Comparison of ENCODE assay signal across 9 cellular contexts in genomic region chr5:159341914-159342313, GRCh38. TPM values are rescaled to one million over a fixed set of nuclear protein-coding genes. Genes with fewer than 3 reads are reported as not detected.
DNase-seq lines count a peak whose midpoint lies in the region; ATAC-seq and TF ChIP-seq lines count a peak whose summit lies in the region.
"Had no signal": no experiment of that assay in that cellular context is flagged by ENCODE, and none has a peak within 500 bp of the region (broad histone marks: within the 10 kb centered on the region; RNA-seq: fewer than 3 reads in every experiment).

No MANE protein-coding gene starts in this region.

- TF ChIP-seq CTCF in AG10803 (conservative IDR thresholded peaks at IDR 0.05; ENCODE audit: low read length) (no peak), cardiac fibroblast (IDR thresholded peaks at IDR 0.05; ENCODE audit: low read depth, low read length) (no peak)

- no peak overlapping the region for H2AFZ ChIP-seq in mesenchymal stem cell (ENCODE audit: low read depth, low read length)

- no peak overlapping the region for H3K9ac ChIP-seq in mesenchymal stem cell (ENCODE audit: low read length)

- H3K23ac ChIP-seq in mesenchymal stem cell (ENCODE audit: low read length in 2 of 2): no peak overlapping the region

- peak overlapping the region; percentile 64 for H3K27ac Mint-ChIP-seq in T-helper 2 cell treated with Interferon-gamma antibody and Interleukin-4, amounts not matched to agents 5 μg/mL and 100 μg/mL, for 36 hours

- peak overlapping the region; percentile 56 for H4K91ac ChIP-seq in mesenchymal stem cell (ENCODE audit: low read length)

- no peak overlapping the region for H2BK12ac ChIP-seq in mesenchymal stem cell (ENCODE audit: low read length in 2 of 2)

- no peak overlapping the region for H2BK15ac ChIP-seq in mesenchymal stem cell (ENCODE audit: low read depth, poor library complexity, severe bottlenecking)

- no peaks in the 10 kb centered on the region for H3K4me1 ChIP-seq in mesenchymal stem cell (ENCODE audit: control insufficient read depth, insufficient read depth, low read depth, low read length)

- H3K4me2 ChIP-seq in mesenchymal stem cell (ENCODE audit: low read length, poor library complexity, severe bottlenecking): no peak overlapping the region

- DNase-seq in AG10803 (ENCODE audit: low read depth): peak; percentile 80
- DNase-seq in HS-27A (ENCODE audit: low read depth): peak; percentile 60
- DNase-seq in T-helper 2 cell treated with Interferon-gamma antibody and Interleukin-4, amounts not matched to agents 5 μg/mL and 100 μg/mL, for 36 hours (ENCODE audit: low spot score): peak; percentile 24
- DNase-seq in cardiac fibroblast (ENCODE audit: low read depth in 2 of 2): peak; percentile 69 to 76
- DNase-seq in mesenchymal stem cell: peak; percentile 77
- no peak for DNase-seq in cerebellum (ENCODE audit: low spot score)

- no peaks in the 10 kb centered on the region for H3K79me1 ChIP-seq in mesenchymal stem cell (replicated peaks; ENCODE audit: low read length, poor library complexity, severe bottlenecking)

- H3K9me3 ChIP-seq in mesenchymal stem cell (ENCODE audit: control insufficient read depth, low read length): peaks cover 13% of the 10 kb centered on the region

- peaks cover 24% of the 10 kb centered on the region for H3K27me3 Mint-ChIP-seq in T-helper 2 cell treated with Interferon-gamma antibody and Interleukin-4, amounts not matched to agents 5 μg/mL and 100 μg/mL, for 36 hours (ENCODE audit: low read depth)

- H3K4me3 Mint-ChIP-seq in T-helper 2 cell treated with Interferon-gamma antibody and Interleukin-4, amounts not matched to agents 5 μg/mL and 100 μg/mL, for 36 hours: peak overlapping the region; percentile 42

- H3K18ac ChIP-seq in mesenchymal stem cell (ENCODE audit: low read depth in 1 of 2, low read length in 2 of 2): no peak overlapping the region

- no peak overlapping the region for H2BK120ac ChIP-seq in mesenchymal stem cell (ENCODE audit: low read depth, low read length)

- no peaks in the 10 kb centered on the region for H3K36me3 ChIP-seq in mesenchymal stem cell (ENCODE audit: control insufficient read depth in 1 of 2, insufficient read depth in 2 of 2, low read depth in 1 of 2, low read length in 2 of 2)

- no peak overlapping the region for H4K8ac ChIP-seq in mesenchymal stem cell (ENCODE audit: low read length)

- H3K4ac ChIP-seq in mesenchymal stem cell (ENCODE audit: low read depth in 1 of 2, low read length in 2 of 2): no peak overlapping the region

- no peak overlapping the region for H3K14ac ChIP-seq in mesenchymal stem cell (ENCODE audit: low read length in 2 of 2)

- no peak overlapping the region for H3K27ac ChIP-seq in mesenchymal stem cell (ENCODE audit: low read length, poor library complexity, severe bottlenecking)

- H3K36me3 Mint-ChIP-seq in T-helper 2 cell treated with Interferon-gamma antibody and Interleukin-4, amounts not matched to agents 5 μg/mL and 100 μg/mL, for 36 hours (ENCODE audit: low read depth): peaks cover 27% of the 10 kb centered on the region

- H2AK5ac ChIP-seq in mesenchymal stem cell (ENCODE audit: low read length, severe bottlenecking): no peak overlapping the region

- H3K27me3 ChIP-seq in mesenchymal stem cell (ENCODE audit: control insufficient read depth in 1 of 2, insufficient read depth in 1 of 2, low read length in 2 of 2): peaks cover 8 to 20% of the 10 kb centered on the region in 2 experiments

- H3K4me3 ChIP-seq in AG10803 (ENCODE audit: low read length): no peak overlapping the region
- no peak overlapping the region for H3K4me3 ChIP-seq in cardiac fibroblast (replicated peaks in 1 of 2; ENCODE audit: low read depth in 2 of 2, low read length in 2 of 2)
- no peak overlapping the region for H3K4me3 ChIP-seq in mesenchymal stem cell (ENCODE audit: insufficient read depth in 1 of 2, low read depth in 1 of 2, low read length in 2 of 2)

- H3K4me1 Mint-ChIP-seq in T-helper 2 cell treated with Interferon-gamma antibody and Interleukin-4, amounts not matched to agents 5 μg/mL and 100 μg/mL, for 36 hours (ENCODE audit: low read depth): peaks cover 59% of the 10 kb centered on the region

- H2BK5ac ChIP-seq in mesenchymal stem cell (ENCODE audit: low read depth, low read length, poor library complexity, severe bottlenecking): no peak overlapping the region

- no peak for ATAC-seq in GM18861 (IDR thresholded peaks at IDR 0.05; ENCODE audit: unreplicated experiment)
- no peak for ATAC-seq in GM21528 (IDR thresholded peaks at IDR 0.05; ENCODE audit: low FRiP score, unreplicated experiment)

- peaks cover 48% of the 10 kb centered on the region for H3K9me3 Mint-ChIP-seq in T-helper 2 cell treated with Interferon-gamma antibody and Interleukin-4, amounts not matched to agents 5 μg/mL and 100 μg/mL, for 36 hours

- WGBS in mesenchymal stem cell: 51% methylated on average over 4 of the region's 4 CpGs

RNA-seq across cellular contexts. Expression of gene IL12B, which starts 11.6 kb away (rescaled TPM):
- not detected for polyA plus RNA-seq in mesenchymal stem cell (2013, experiment 1 of 2)
- not detected for polyA plus RNA-seq in mesenchymal stem cell (2013, experiment 2 of 2)
- not detected for total RNA-seq in cerebellum
- polyA plus RNA-seq: esophagus had no signal
